Comparison of ENCODE assay signal across 1 cellular context in genomic region chr2:227311861-227312506, GRCh38.
TF ChIP-seq lines count a peak whose summit lies in the region.

No MANE protein-coding gene starts in this region.

TF ChIP-seq in HepG2, 621 proteins besides CTCF, POLR2A, EP300 and RAD21 (continued from another document and continues in another):
- TF ChIP-seq DR1 (CRISPR knock-in tag; IDR thresholded peaks at IDR 0.05) (no peak), AKAP8 (CRISPR knock-in tag; IDR thresholded peaks at IDR 0.05) (no peak), FOXO1 (CRISPR knock-in tag; IDR thresholded peaks at IDR 0.05) (no peak), ZNF737 (CRISPR knock-in tag; IDR thresholded peaks at IDR 0.05; ENCODE audit: borderline replicate concordance) (no peak), FOXK2 (IDR thresholded peaks at IDR 0.05) (no peak), ARNTL (CRISPR knock-in tag; IDR thresholded peaks at IDR 0.05) (no peak), NR2F6 (IDR thresholded peaks at IDR 0.05) (no peak), NR2F6 (CRISPR knock-in tag; IDR thresholded peaks at IDR 0.05) (no peak), PCBP2 (optimal IDR thresholded peaks at IDR 0.05; ENCODE audit: low read depth, low read length, poor library complexity, severe bottlenecking) (no peak), MEIS2 (CRISPR knock-in tag; IDR thresholded peaks at IDR 0.05) (no peak), TBX2 (CRISPR knock-in tag; IDR thresholded peaks at IDR 0.05; ENCODE audit: borderline replicate concordance) (no peak), ZNF550 (CRISPR knock-in tag; IDR thresholded peaks at IDR 0.05; ENCODE audit: borderline replicate concordance) (no peak), TBL1XR1 (IDR thresholded peaks at IDR 0.05; ENCODE audit: borderline replicate concordance, low read length, partially characterized antibody) (no peak), MXI1 (IDR thresholded peaks at IDR 0.05; ENCODE audit: borderline replicate concordance, low read depth, low read length) (no peak), ZNF530 (CRISPR knock-in tag; IDR thresholded peaks at IDR 0.05; ENCODE audit: low read depth) (no peak), PLSCR1 (CRISPR knock-in tag; IDR thresholded peaks at IDR 0.05; ENCODE audit: borderline replicate concordance) (no peak), ZNF318 (CRISPR knock-in tag; IDR thresholded peaks at IDR 0.05) (no peak), MLXIP (CRISPR knock-in tag; IDR thresholded peaks at IDR 0.05; ENCODE audit: borderline replicate concordance) (no peak), YEATS4 (CRISPR knock-in tag; IDR thresholded peaks at IDR 0.05; ENCODE audit: borderline replicate concordance) (peak; percentile 47; the same call in 1 of the 2 replicates), ZC3H4 (CRISPR knock-in tag; IDR thresholded peaks at IDR 0.05; ENCODE audit: borderline replicate concordance) (no peak), ZNF672 (CRISPR knock-in tag; IDR thresholded peaks at IDR 0.05) (no peak), KLF11 (CRISPR knock-in tag; IDR thresholded peaks at IDR 0.05) (no peak), ZBTB26 (CRISPR knock-in tag; IDR thresholded peaks at IDR 0.05; ENCODE audit: borderline replicate concordance) (no peak), SOX6 (IDR thresholded peaks at IDR 0.05) (no peak), SOX6 (CRISPR knock-in tag; IDR thresholded peaks at IDR 0.05) (peak; percentile 65; the same call in 1 of the 2 replicates), U2AF1 (optimal IDR thresholded peaks at IDR 0.05; ENCODE audit: low read depth, low read length) (no peak), ZBTB7B (CRISPR knock-in tag; IDR thresholded peaks at IDR 0.05) (0 out of 2 replicates have a peak, but pooled peaks have one; percentile 30), SAP130 (CRISPR knock-in tag; IDR thresholded peaks at IDR 0.05; ENCODE audit: low read depth) (no peak; the same call in none of the 2 replicates)
- TF ChIP-seq, protein P1, sequence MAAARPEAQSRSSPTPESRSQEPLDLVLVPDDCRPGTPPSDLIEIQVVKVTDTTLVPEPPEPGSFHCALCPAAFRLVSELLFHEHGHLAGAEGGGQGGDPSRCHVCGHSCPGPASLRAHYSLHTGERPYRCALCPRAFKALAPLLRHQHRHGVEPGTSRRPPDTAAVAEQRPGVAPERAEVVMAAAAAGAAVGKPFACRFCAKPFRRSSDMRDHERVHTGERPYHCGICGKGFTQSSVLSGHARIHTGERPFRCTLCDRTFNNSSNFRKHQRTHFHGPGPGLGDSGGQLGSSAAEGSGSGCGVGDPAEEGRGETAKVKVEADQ (CRISPR knock-in tag; IDR thresholded peaks at IDR 0.05; ENCODE audit: borderline replicate concordance) = no peak
- TF ChIP-seq, protein P2, sequence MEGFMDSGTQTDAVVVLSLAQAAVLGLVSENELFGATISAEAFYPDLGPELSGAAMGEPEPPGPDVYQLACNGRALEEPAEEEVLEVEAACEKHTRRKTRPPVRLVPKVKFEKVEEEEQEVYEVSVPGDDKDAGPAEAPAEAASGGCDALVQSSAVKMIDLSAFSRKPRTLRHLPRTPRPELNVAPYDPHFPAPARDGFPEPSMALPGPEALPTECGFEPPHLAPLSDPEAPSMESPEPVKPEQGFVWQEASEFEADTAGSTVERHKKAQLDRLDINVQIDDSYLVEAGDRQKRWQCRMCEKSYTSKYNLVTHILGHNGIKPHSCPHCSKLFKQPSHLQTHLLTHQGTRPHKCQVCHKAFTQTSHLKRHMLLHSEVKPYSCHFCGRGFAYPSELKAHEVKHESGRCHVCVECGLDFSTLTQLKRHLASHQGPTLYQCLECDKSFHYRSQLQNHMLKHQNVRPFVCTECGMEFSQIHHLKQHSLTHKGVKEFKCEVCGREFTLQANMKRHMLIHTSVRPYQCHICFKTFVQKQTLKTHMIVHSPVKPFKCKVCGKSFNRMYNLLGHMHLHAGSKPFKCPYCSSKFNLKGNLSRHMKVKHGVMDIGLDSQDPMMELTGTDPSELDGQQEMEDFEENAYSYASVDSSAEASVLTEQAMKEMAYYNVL (CRISPR knock-in tag; IDR thresholded peaks at IDR 0.05; ENCODE audit: borderline replicate concordance) = 0 out of 2 replicates have a peak, but pooled peaks have one; percentile 25
- TF ChIP-seq, protein P3, sequence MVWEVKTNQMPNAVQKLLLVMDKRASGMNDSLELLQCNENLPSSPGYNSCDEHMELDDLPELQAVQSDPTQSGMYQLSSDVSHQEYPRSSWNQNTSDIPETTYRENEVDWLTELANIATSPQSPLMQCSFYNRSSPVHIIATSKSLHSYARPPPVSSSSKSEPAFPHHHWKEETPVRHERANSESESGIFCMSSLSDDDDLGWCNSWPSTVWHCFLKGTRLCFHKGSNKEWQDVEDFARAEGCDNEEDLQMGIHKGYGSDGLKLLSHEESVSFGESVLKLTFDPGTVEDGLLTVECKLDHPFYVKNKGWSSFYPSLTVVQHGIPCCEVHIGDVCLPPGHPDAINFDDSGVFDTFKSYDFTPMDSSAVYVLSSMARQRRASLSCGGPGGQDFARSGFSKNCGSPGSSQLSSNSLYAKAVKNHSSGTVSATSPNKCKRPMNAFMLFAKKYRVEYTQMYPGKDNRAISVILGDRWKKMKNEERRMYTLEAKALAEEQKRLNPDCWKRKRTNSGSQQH (CRISPR knock-in tag; IDR thresholded peaks at IDR 0.05; ENCODE audit: low read depth) = no peak
- TF ChIP-seq, protein P4, sequence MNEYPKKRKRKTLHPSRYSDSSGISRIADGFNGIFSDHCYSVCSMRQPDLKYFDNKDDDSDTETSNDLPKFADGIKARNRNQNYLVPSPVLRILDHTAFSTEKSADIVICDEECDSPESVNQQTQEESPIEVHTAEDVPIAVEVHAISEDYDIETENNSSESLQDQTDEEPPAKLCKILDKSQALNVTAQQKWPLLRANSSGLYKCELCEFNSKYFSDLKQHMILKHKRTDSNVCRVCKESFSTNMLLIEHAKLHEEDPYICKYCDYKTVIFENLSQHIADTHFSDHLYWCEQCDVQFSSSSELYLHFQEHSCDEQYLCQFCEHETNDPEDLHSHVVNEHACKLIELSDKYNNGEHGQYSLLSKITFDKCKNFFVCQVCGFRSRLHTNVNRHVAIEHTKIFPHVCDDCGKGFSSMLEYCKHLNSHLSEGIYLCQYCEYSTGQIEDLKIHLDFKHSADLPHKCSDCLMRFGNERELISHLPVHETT (CRISPR knock-in tag; conservative IDR thresholded peaks at IDR 0.05) = no peak
- TF ChIP-seq, protein P5, sequence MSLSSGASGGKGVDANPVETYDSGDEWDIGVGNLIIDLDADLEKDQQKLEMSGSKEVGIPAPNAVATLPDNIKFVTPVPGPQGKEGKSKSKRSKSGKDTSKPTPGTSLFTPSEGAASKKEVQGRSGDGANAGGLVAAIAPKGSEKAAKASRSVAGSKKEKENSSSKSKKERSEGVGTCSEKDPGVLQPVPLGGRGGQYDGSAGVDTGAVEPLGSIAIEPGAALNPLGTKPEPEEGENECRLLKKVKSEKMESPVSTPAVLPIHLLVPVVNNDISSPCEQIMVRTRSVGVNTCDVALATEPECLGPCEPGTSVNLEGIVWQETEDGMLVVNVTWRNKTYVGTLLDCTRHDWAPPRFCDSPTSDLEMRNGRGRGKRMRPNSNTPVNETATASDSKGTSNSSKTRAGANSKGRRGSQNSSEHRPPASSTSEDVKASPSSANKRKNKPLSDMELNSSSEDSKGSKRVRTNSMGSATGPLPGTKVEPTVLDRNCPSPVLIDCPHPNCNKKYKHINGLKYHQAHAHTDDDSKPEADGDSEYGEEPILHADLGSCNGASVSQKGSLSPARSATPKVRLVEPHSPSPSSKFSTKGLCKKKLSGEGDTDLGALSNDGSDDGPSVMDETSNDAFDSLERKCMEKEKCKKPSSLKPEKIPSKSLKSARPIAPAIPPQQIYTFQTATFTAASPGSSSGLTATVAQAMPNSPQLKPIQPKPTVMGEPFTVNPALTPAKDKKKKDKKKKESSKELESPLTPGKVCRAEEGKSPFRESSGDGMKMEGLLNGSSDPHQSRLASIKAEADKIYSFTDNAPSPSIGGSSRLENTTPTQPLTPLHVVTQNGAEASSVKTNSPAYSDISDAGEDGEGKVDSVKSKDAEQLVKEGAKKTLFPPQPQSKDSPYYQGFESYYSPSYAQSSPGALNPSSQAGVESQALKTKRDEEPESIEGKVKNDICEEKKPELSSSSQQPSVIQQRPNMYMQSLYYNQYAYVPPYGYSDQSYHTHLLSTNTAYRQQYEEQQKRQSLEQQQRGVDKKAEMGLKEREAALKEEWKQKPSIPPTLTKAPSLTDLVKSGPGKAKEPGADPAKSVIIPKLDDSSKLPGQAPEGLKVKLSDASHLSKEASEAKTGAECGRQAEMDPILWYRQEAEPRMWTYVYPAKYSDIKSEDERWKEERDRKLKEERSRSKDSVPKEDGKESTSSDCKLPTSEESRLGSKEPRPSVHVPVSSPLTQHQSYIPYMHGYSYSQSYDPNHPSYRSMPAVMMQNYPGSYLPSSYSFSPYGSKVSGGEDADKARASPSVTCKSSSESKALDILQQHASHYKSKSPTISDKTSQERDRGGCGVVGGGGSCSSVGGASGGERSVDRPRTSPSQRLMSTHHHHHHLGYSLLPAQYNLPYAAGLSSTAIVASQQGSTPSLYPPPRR (CRISPR knock-in tag; IDR thresholded peaks at IDR 0.05; ENCODE audit: borderline replicate concordance) = no peak
